In the genomic region with DNA sequence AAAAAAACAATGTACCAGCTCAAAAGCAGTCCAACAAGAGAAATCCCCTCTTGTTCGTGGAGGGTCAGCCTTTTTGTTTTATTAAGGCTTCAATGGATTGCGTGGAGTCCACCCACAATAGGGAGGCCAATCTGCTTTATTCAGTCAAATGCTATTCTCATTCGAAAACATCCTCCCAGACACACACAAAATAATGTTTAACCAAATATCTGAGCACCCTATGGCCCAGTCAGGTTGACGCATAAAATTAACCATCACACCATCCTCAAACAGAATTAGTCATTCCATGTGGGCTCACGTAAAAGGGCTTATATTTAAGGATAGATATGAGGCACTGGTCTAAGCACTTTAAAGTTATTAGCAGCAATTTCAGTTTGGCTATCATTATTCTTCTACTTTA, we compare ENCODE assay signal across 11 cellular contexts. TPM values are rescaled to one million over a fixed set of nuclear protein-coding genes. Genes with fewer than 3 reads are reported as not detected.
"Had no signal": no experiment of that assay in that cellular context is flagged by ENCODE, and none has a peak within 500 bp of the region (broad histone marks: within the 10 kb centered on the region; RNA-seq: fewer than 3 reads in every experiment).

No MANE protein-coding gene starts in this region.

- ATAC-seq: HCT116, K562 had no signal

- H3K9me3 ChIP-seq: HAP-1 had no signal

- H3K27ac ChIP-seq: GM23248 had no signal

- DNase-seq: GM23248, GOT3, H7, HFFc6, IMR-90 had no signal

- FAIRE-seq: HTR-8/SVneo, K562 had no signal

- H3K36me3 ChIP-seq: HAP-1 had no signal

- H3K9me3 Mint-ChIP-seq: HFFc6 had no signal

- H3K27ac Mint-ChIP-seq: HFFc6 had no signal

- H3K4me1 ChIP-seq: HAP-1 had no signal

- H2AFZ ChIP-seq: GM23248 had no signal

- H3K4me3 ChIP-seq: GM23248, HAP-1, K562 had no signal

- H3K4me3 Mint-ChIP-seq: HFFc6 had no signal

- H3K9ac ChIP-seq: GM23248 had no signal

RNA-seq across cellular contexts. Expression of a gene that starts 58.9 kb away (rescaled TPM):
- total RNA-seq: GM23248, H4, H7, HFFc6, HT-29, IMR-90 had no signal
